Comparison of ENCODE assay signal across 9 cellular contexts in genomic region chr10:24617771-24618396, GRCh38.
DNase-seq lines count a peak whose midpoint lies in the region; ATAC-seq, FAIRE-seq and TF ChIP-seq lines count a peak whose summit lies in the region.
"Had no signal": no experiment of that assay in that cellular context is flagged by ENCODE, and none has a peak within 500 bp of the region (broad histone marks: within the 10 kb centered on the region; RNA-seq: fewer than 3 reads in every experiment).

No MANE protein-coding gene starts in this region.

- BruUV-seq in GM12878 (replicated peaks; lab: Mats Ljungman, UMichigan): no TSS peak

- peak; percentile 73 to 84 (median 80) for TF ChIP-seq CTCF in GM12878 (IDR thresholded peaks at IDR 0.05 in 2 of 3, conservative IDR thresholded peaks at IDR 0.05 in 1 of 3; ENCODE audit: control insufficient read depth in 2 of 3, extremely low read depth in 1 of 3, insufficient read depth in 1 of 3, low read depth in 3 of 3, low read length in 3 of 3)

- no peaks in the 10 kb centered on the region for H4K20me1 ChIP-seq in GM12878 (ENCODE audit: control insufficient read depth, insufficient read depth)
- H4K20me1 ChIP-seq: BLaER1 had no signal

- H3K9me3 ChIP-seq in T-helper 17 cell (ENCODE audit: control insufficient read depth, low read length, poor library complexity, severe bottlenecking): no peaks in the 10 kb centered on the region
- no peaks in the 10 kb centered on the region for H3K9me3 ChIP-seq in GM12878 (replicated peaks; ENCODE audit: control insufficient read depth, insufficient read depth, low read length)
- H3K9me3 ChIP-seq: BLaER1 had no signal

- H3K9ac ChIP-seq in GM12878 (ENCODE audit: control insufficient read depth, insufficient read depth, low read length): no peak overlapping the region
- H3K9ac ChIP-seq: BLaER1 had no signal

- no peak overlapping the region for H3K4me3 Mint-ChIP-seq in T-helper 17 cell

- no peak overlapping the region for H3K4me2 ChIP-seq in GM12878 (ENCODE audit: control insufficient read depth, insufficient read depth)

- no peaks in the 10 kb centered on the region for H3K27me3 ChIP-seq in GM12878 (replicated peaks in 1 of 2; ENCODE audit: control insufficient read depth in 2 of 2, insufficient read depth in 2 of 2, low read length in 1 of 2)
- H3K27me3 ChIP-seq: BLaER1 had no signal

- TF ChIP-seq POLR2A in GM12878 (IDR thresholded peaks at IDR 0.05; ENCODE audit: low read depth, low read length): no peak

- ATAC-seq in T-helper 17 cell: no peak
- peak; percentile 88 for ATAC-seq in GM12878
- ATAC-seq in HG02588 (IDR thresholded peaks at IDR 0.05; ENCODE audit: unreplicated experiment): no peak

- in situ Hi-C loops in GM12878 (cut with MboI): no loop called here

- no peak overlapping the region for H3K4me3 ChIP-seq in GM12878
- H3K4me3 ChIP-seq: BLaER1 had no signal

- CTCF ChIA-PET in GM12878 (lab: Yijun Ruan, JAX): interaction anchor here (0.5 to 6.0 kb wide), 82 partner anchors 8 to 1460 kb away, joined by 3 to 110 read pairs (median 4); partner anchors contain the start of genes ENKUR, PRTFDC1 and THNSL1

- no peak for TF ChIP-seq EP300 in GM12878 (IDR thresholded peaks at IDR 0.05; ENCODE audit: borderline replicate concordance in 1 of 2, control insufficient read depth in 1 of 2, low read depth in 2 of 2, low read length in 2 of 2)

- no peaks in the 10 kb centered on the region; a peak in 1 of 4 replicates for H3K36me3 ChIP-seq in GM12878 (ENCODE audit: control insufficient read depth in 2 of 2, insufficient read depth in 2 of 2, low read length in 1 of 2)

- POLR2A ChIA-PET in GM12878 (lab: Charles Lee): interaction anchor here (1.2 kb wide), 1 partner anchor 463 kb away, joined by 3 read pairs; no protein-coding TSS in a partner anchor

- peak overlapping the region; percentile 71 for H3K27ac Mint-ChIP-seq in T-helper 17 cell

- intact Hi-C loops in GM12878 (cut with micrococcal nuclease; ENCODE audit: unreplicated experiment): loop anchor here (2.0 to 10.0 kb wide), 2 partner anchors 463 to 607 kb away; no protein-coding TSS in a partner anchor

- peaks cover 9% of the 10 kb centered on the region for H3K36me3 Mint-ChIP-seq in T-helper 17 cell (ENCODE audit: low read depth)

- peak; percentile 6 to 29 for DNase-seq in NCI-H187 (lab: John Stamatoyannopoulos, UW)
- DNase-seq in NCI-H187 treated with DMSO at 0.1 percent for 48 hours (lab: John Stamatoyannopoulos, UW): no peak
- peak; percentile 23 for DNase-seq in HS-27A (ENCODE audit: low read depth)
- peak; percentile 22 to 28 (median 23) for DNase-seq in T-helper 17 cell
- DNase-seq in GM12878 (ENCODE audit: low read depth, low spot score): no peak
- DNase-seq in inferior parietal cortex (ENCODE audit: extremely low spot score): peak; percentile 65
- peak; percentile 42 for DNase-seq in stimulated activated CD4-positive, alpha-beta T cell treated with anti-CD3 and anti-CD28 coated beads, Interleukin-4, amount 100 ng/mL, for 24 hours

- no peaks in the 10 kb centered on the region for H3K79me2 ChIP-seq in GM12878 (ENCODE audit: control insufficient read depth, insufficient read depth, low read length)

- no peaks in the 10 kb centered on the region for H3K27me3 Mint-ChIP-seq in T-helper 17 cell

- RAD21 ChIA-PET in GM12878 (lab: Charles Lee; ENCODE audit: unreplicated experiment): interaction anchor here (0.7 to 5.3 kb wide), 18 partner anchors 10 to 609 kb away, joined by 3 to 48 read pairs (median 4); partner anchors contain the start of genes ARHGAP21, ENKUR, PRTFDC1 and THNSL1

- peaks cover 21% of the 10 kb centered on the region for H3K4me1 Mint-ChIP-seq in T-helper 17 cell

- FAIRE-seq in GM12878 (lab: Jason Lieb, UNC): no peak

- SMC1A ChIA-PET in GM12878 (lab: Charles Lee; ENCODE audit: uncharacterized antibody, unreplicated experiment): interaction anchor here (0.7 to 5.6 kb wide), 31 partner anchors 10 to 615 kb away, joined by 3 to 77 read pairs (median 3); no protein-coding TSS in a partner anchor

- 21% methylated on average over 7 of the region's 7 CpGs for WGBS in GM12878 (ENCODE audit: insufficient coverage, insufficient replicate concordance, low lambda C conversion rate, missing lambda C conversion rate)

- H3K27ac ChIP-seq in GM12878 (ENCODE audit: control insufficient read depth, insufficient read depth): no peak overlapping the region
- H3K27ac ChIP-seq: BLaER1 had no signal

- TF ChIP-seq RAD21 in GM12878 (IDR thresholded peaks at IDR 0.05; ENCODE audit: insufficient read depth, low read depth, low read length): peak; percentile 56

- H2AFZ ChIP-seq in GM12878 (ENCODE audit: control insufficient read depth, low read depth, low read length): no peak overlapping the region

- H3K4me1 ChIP-seq in GM12878 (ENCODE audit: control insufficient read depth, insufficient read depth, low read length): no peaks in the 10 kb centered on the region

TF ChIP-seq in GM12878, 131 proteins besides CTCF, POLR2A, EP300 and RAD21:
- no peak for TF ChIP-seq IRF3 (IDR thresholded peaks at IDR 0.05)
- TF ChIP-seq IKZF2 (IDR thresholded peaks at IDR 0.05): peak in 1 of 2 experiments; percentile 27; a peak in 1 of 4 replicates
- 0 out of 2 replicates have a peak, but pooled peaks have one; percentile 56 for TF ChIP-seq SMARCA5 (IDR thresholded peaks at IDR 0.05)
- TF ChIP-seq FOS (IDR thresholded peaks at IDR 0.05; ENCODE audit: borderline replicate concordance, extremely low read depth, insufficient read length): no peak
- TF ChIP-seq CREM (IDR thresholded peaks at IDR 0.05; ENCODE audit: low read depth): no peak
- TF ChIP-seq YY1 (IDR thresholded peaks at IDR 0.05; ENCODE audit: low read depth, low read length): peak; percentile 82
- peak; percentile 48 for TF ChIP-seq IKZF1 (conservative IDR thresholded peaks at IDR 0.05)
- TF ChIP-seq PML (IDR thresholded peaks at IDR 0.05; ENCODE audit: low read length): no peak
- peak; percentile 40; the same call in 1 of the 2 replicates for TF ChIP-seq SMC3 (IDR thresholded peaks at IDR 0.05; ENCODE audit: borderline replicate concordance, low read length)
- no peak for TF ChIP-seq BRCA1 (IDR thresholded peaks at IDR 0.05; ENCODE audit: low read depth, low read length)
- no peak for TF ChIP-seq CBFB (IDR thresholded peaks at IDR 0.05; ENCODE audit: low read depth)
- no peak for TF ChIP-seq GATAD2B (conservative IDR thresholded peaks at IDR 0.05; ENCODE audit: low read depth)

Comparison
In these comparisons a context has a peak if more than half of its experiments do, and no peak if none do; other contexts are left out.
1. DNase-seq: peak in NCI-H187 (2 of 2), HS-27A (single experiment), T-helper 17 cell (3 of 3), inferior parietal cortex (single experiment) and stimulated activated CD4-positive, alpha-beta T cell treated with anti-CD3 and anti-CD28 coated beads, Interleukin-4, amount 100 ng/mL, for 24 hours (single experiment); none in NCI-H187 treated with DMSO at 0.1 percent for 48 hours (single experiment) and GM12878 (single experiment).